8 cellular contexts compared by ENCODE assay signal in genomic region chr7:151061241-151062110, GRCh38. TPM values are rescaled to one million over a fixed set of nuclear protein-coding genes. Genes with fewer than 3 reads are reported as not detected.
DNase-seq lines count a peak whose midpoint lies in the region; ATAC-seq and TF ChIP-seq lines count a peak whose summit lies in the region.

No MANE protein-coding gene starts in this region.

- DNase-seq in CD4-positive, CD25-positive, alpha-beta regulatory T cell, result no peak
- peak; percentile 79 for DNase-seq in NB4 (ENCODE audit: low read depth)
- peak; percentile 34 for DNase-seq in cerebellar cortex (ENCODE audit: low spot score)
- DNase-seq in nephron progenitor cell, result no peak
- DNase-seq in NOMO-1 (lab: John Stamatoyannopoulos, UW; ENCODE audit: unreplicated experiment in 2 of 2), result no peak
- no peak for DNase-seq in Kasumi-1 (lab: John Stamatoyannopoulos, UW)

- no peak overlapping the region for H3K4me3 ChIP-seq in CD4-positive, CD25-positive, alpha-beta regulatory T cell (ENCODE audit: low read depth, low read length)
- no peak overlapping the region for H3K4me3 ChIP-seq in NB4 (ENCODE audit: low read depth, low read length)

- H3K27me3 ChIP-seq in CD4-positive, CD25-positive, alpha-beta regulatory T cell (ENCODE audit: control insufficient read depth, insufficient read depth, low read length), result no peaks in the 10 kb centered on the region

- peaks cover 41% of the 10 kb centered on the region for H3K4me1 ChIP-seq in CD4-positive, CD25-positive, alpha-beta regulatory T cell (ENCODE audit: control insufficient read depth, insufficient read depth, low read length, poor library complexity, severe bottlenecking)

- peaks cover 0 to 1% (median 0%) of the 10 kb centered on the region in 7 donors for H3K9me3 Mint-ChIP-seq in CD4-positive, CD25-positive, alpha-beta regulatory T cell
- H3K9me3 Mint-ChIP-seq in nephron progenitor cell, result no peaks in the 10 kb centered on the region

- no peak for TF ChIP-seq CTCF in NB4 (IDR thresholded peaks at IDR 0.05; ENCODE audit: low read depth, low read length)
- no peak for TF ChIP-seq CTCF in nephron progenitor cell (IDR thresholded peaks at IDR 0.05)

- peaks cover 9% of the 10 kb centered on the region for H3K36me3 ChIP-seq in CD4-positive, CD25-positive, alpha-beta regulatory T cell (ENCODE audit: control insufficient read depth, insufficient read depth, low read length)

- H3K4me3 Mint-ChIP-seq in CD4-positive, CD25-positive, alpha-beta regulatory T cell, result peak overlapping the region; percentile 55 to 97 (median 88)
- H3K4me3 Mint-ChIP-seq in nephron progenitor cell, result peak overlapping the region; percentile 92

- no peak overlapping the region for H3K27ac ChIP-seq in CD4-positive, CD25-positive, alpha-beta regulatory T cell (ENCODE audit: insufficient read depth, low read length, poor library complexity, severe bottlenecking)

- no peak for ATAC-seq in CD4-positive, CD25-positive, alpha-beta regulatory T cell (ENCODE audit: low read depth in 2 of 2)
- ATAC-seq in HG02759 (IDR thresholded peaks at IDR 0.05; ENCODE audit: unreplicated experiment) (no peak), HG03342 (IDR thresholded peaks at IDR 0.05; ENCODE audit: unreplicated experiment) (no peak)

- H3K4me1 Mint-ChIP-seq in CD4-positive, CD25-positive, alpha-beta regulatory T cell, result peaks cover 0 to 44% (median 12%) of the 10 kb centered on the region in 4 donors
- H3K4me1 Mint-ChIP-seq in nephron progenitor cell, result peaks cover 50% of the 10 kb centered on the region

- H3K36me3 Mint-ChIP-seq in CD4-positive, CD25-positive, alpha-beta regulatory T cell, result peaks cover 7% of the 10 kb centered on the region
- H3K36me3 Mint-ChIP-seq in nephron progenitor cell (ENCODE audit: low read depth), result peaks cover 4% of the 10 kb centered on the region

- no peaks in the 10 kb centered on the region for H3K27me3 Mint-ChIP-seq in CD4-positive, CD25-positive, alpha-beta regulatory T cell
- peaks cover 24% of the 10 kb centered on the region for H3K27me3 Mint-ChIP-seq in nephron progenitor cell (ENCODE audit: low read depth, poor library complexity)

- TF ChIP-seq POLR2A in NB4 (IDR thresholded peaks at IDR 0.05; ENCODE audit: extremely low read depth, insufficient read length), result no peak

- H3K27ac Mint-ChIP-seq in CD4-positive, CD25-positive, alpha-beta regulatory T cell, result peak overlapping the region; percentile 87 to 93 (median 93)
- H3K27ac Mint-ChIP-seq in nephron progenitor cell, result no peak overlapping the region

- no peaks in the 10 kb centered on the region for H3K9me3 ChIP-seq in CD4-positive, CD25-positive, alpha-beta regulatory T cell (ENCODE audit: control insufficient read depth in 2 of 2, low read length in 2 of 2)

RNA-seq across cellular contexts. Expression of gene SLC4A2, which starts 2.1 kb away (rescaled TPM):
- total RNA-seq in CD4-positive, CD25-positive, alpha-beta regulatory T cell, result 71.7 TPM
- polyA plus RNA-seq in CD4-positive, CD25-positive, alpha-beta regulatory T cell, result 10 to 100 TPM; 11.6 to 13.9 (median 12.3) TPM

RNA-seq across cellular contexts. Expression of gene CDK5, which starts 3.8 kb away (rescaled TPM):
- total RNA-seq in CD4-positive, CD25-positive, alpha-beta regulatory T cell, result 7.6 TPM
- 10 to 100 TPM; 15.7 to 20.7 (median 17.6) TPM for polyA plus RNA-seq in CD4-positive, CD25-positive, alpha-beta regulatory T cell

RNA-seq across cellular contexts. Expression of gene ASIC3, which starts 13.1 kb away (rescaled TPM):
- total RNA-seq in CD4-positive, CD25-positive, alpha-beta regulatory T cell, result 5.9 TPM
- not detected for polyA plus RNA-seq in CD4-positive, CD25-positive, alpha-beta regulatory T cell

RNA-seq across cellular contexts. Expression of gene FASTK, which starts 19.1 kb away (rescaled TPM):
- total RNA-seq in CD4-positive, CD25-positive, alpha-beta regulatory T cell, result 92.4 TPM
- 10 to 100 TPM; 39.5 to 53.3 (median 46.6) TPM for polyA plus RNA-seq in CD4-positive, CD25-positive, alpha-beta regulatory T cell

RNA-seq across cellular contexts. Expression of gene TMUB1, which starts 21.8 kb away (rescaled TPM):
- total RNA-seq in CD4-positive, CD25-positive, alpha-beta regulatory T cell, result 53.9 TPM
- polyA plus RNA-seq in CD4-positive, CD25-positive, alpha-beta regulatory T cell, result 10 to 100 TPM; 41.1 to 54.6 (median 48.3) TPM

Comparison
In these comparisons a context has a peak if more than half of its experiments do, and no peak if none do; other contexts are left out.
1. DNase-seq: peak in NB4 (single experiment) and cerebellar cortex (single experiment); none in CD4-positive, CD25-positive, alpha-beta regulatory T cell (0 of 3), nephron progenitor cell (single experiment), NOMO-1 (0 of 2) and Kasumi-1 (0 of 2).